12 cellular contexts compared by ENCODE assay signal in genomic region chr9:114207034-114207815, GRCh38. TPM values are rescaled to one million over a fixed set of nuclear protein-coding genes. Genes with fewer than 3 reads are reported as not detected.
A peak's percentile ranks its signal among the peaks of the same experiment; 100 is the strongest.
DNase-seq lines count a peak whose midpoint lies in the region; ATAC-seq, FAIRE-seq and TF ChIP-seq lines count a peak whose summit lies in the region.
"Had no signal": no experiment of that assay in that cellular context is flagged by ENCODE, and none has a peak within 500 bp of the region (broad histone marks: within the 10 kb centered on the region; RNA-seq: fewer than 3 reads in every experiment).

No MANE protein-coding gene starts in this region.

- peak overlapping the region in 1 of 2 donors; percentile 16 for H3K27ac ChIP-seq in liver (ENCODE audit: low read depth in 1 of 2, low read length in 2 of 2)
- H3K27ac ChIP-seq in HepG2 (ENCODE audit: extremely low read length, insufficient read depth, low read length): no peak overlapping the region
- no peak overlapping the region for H3K27ac ChIP-seq in endodermal cell (ENCODE audit: low read depth, low read length)
- H3K27ac ChIP-seq in lower lobe of right lung: no peak overlapping the region
- peak overlapping the region in 1 of 2 donors; percentile 39 for H3K27ac ChIP-seq in aorta (ENCODE audit: low read depth in 1 of 2, low read length in 2 of 2)
- H3K27ac ChIP-seq: ovary had no signal

- H3K9me3 Mint-ChIP-seq in endodermal cell: no peaks in the 10 kb centered on the region

- H3K4me2 ChIP-seq in HepG2 (ENCODE audit: low read depth, low read length): no peak overlapping the region

- POLR2A ChIA-PET in HepG2 (lab: Yijun Ruan, JAX): interaction anchor here (1.3 to 1.4 kb wide), 2 partner anchors 32 to 108 kb away, joined by 3 to 4 read pairs; partner anchors contain the start of gene KIF12

- no TSS peak for BruUV-seq in HepG2 (replicated peaks; lab: Mats Ljungman, UMichigan)

- no peak for TF ChIP-seq RAD21 in liver (IDR thresholded peaks at IDR 0.05)
- no peak for TF ChIP-seq RAD21 in HepG2 (CRISPR knock-in tag; IDR thresholded peaks at IDR 0.05)

- H2AFZ ChIP-seq in HepG2 (ENCODE audit: low read length): no peak overlapping the region

- TF ChIP-seq CTCF in liver (IDR thresholded peaks at IDR 0.05; ENCODE audit: low read depth, low read length, missing input control) (no peak), HepG2 (CRISPR knock-in tag; IDR thresholded peaks at IDR 0.05) (no peak), endodermal cell (conservative IDR thresholded peaks at IDR 0.05) (no peak), lower lobe of right lung (IDR thresholded peaks at IDR 0.05) (no peak), D721Med (IDR thresholded peaks at IDR 0.05; ENCODE audit: insufficient read depth, missing control alignments) (no peak)

- H3K4me3 Mint-ChIP-seq in endodermal cell: no peak overlapping the region

- H3K4me1 Mint-ChIP-seq in endodermal cell: peaks cover 4% of the 10 kb centered on the region

- H4K20me1 ChIP-seq in HepG2 (ENCODE audit: insufficient read depth, low read length): 0 out of 2 replicates have a peak, but pooled peaks cover 4% of the 10 kb centered on the region

- H3K4me3 ChIP-seq in liver (ENCODE audit: low read depth in 1 of 3, low read length in 3 of 3) (no peak overlapping the region), HepG2 (replicated peaks in 1 of 3; ENCODE audit: insufficient read depth in 1 of 3, low read depth in 2 of 3, low read length in 3 of 3) (no peak overlapping the region), endodermal cell (ENCODE audit: low read length) (no peak overlapping the region), lower lobe of right lung (no peak overlapping the region), aorta (ENCODE audit: low read length in 2 of 2) (no peak overlapping the region)
- H3K4me3 ChIP-seq: ovary had no signal

- H3K36me3 ChIP-seq in liver (ENCODE audit: control insufficient read depth in 4 of 4, insufficient read depth in 3 of 4, low read depth in 1 of 4, low read length in 3 of 4) (peaks cover 1 to 33% (median 9%) of the 10 kb centered on the region in 4 donors), HepG2 (replicated peaks in 1 of 2; ENCODE audit: control insufficient read depth in 1 of 2, insufficient read depth in 2 of 2, low read length in 2 of 2) (peaks cover 52 to 97% of the 10 kb centered on the region in 2 experiments), endodermal cell (ENCODE audit: control insufficient read depth, insufficient read depth, low read length) (peaks cover 59% of the 10 kb centered on the region), lower lobe of right lung (no peaks in the 10 kb centered on the region), aorta (ENCODE audit: control insufficient read depth in 1 of 2, insufficient read depth in 2 of 2, low read length in 1 of 2) (no peaks in the 10 kb centered on the region)
- H3K36me3 ChIP-seq: ovary had no signal

- no peak for TF ChIP-seq POLR2A in HepG2 (IDR thresholded peaks at IDR 0.05; ENCODE audit: insufficient read depth in 1 of 2, low read depth in 2 of 2, low read length in 2 of 2)

- peaks cover 30% of the 10 kb centered on the region for H3K36me3 Mint-ChIP-seq in endodermal cell (ENCODE audit: low read depth)

- no peak for DNase-seq in HepG2 (ENCODE audit: low spot score)
- DNase-seq in endodermal cell: peak; percentile 75
- DNase-seq in lower lobe of right lung: peak; percentile 40
- DNase-seq in aorta: peak; percentile 77 to 89
- no peak for DNase-seq in D721Med (ENCODE audit: insufficient read length, low spot score)
- no peak for DNase-seq in stimulated activated CD4-positive, alpha-beta T cell treated with anti-CD3 and anti-CD28 coated beads, Interleukin-2, amount 100 ng/mL, for 48 hours
- no peak for DNase-seq in NCI-H1694 treated with DMSO at 0.1 percent for 48 hours (lab: John Stamatoyannopoulos, UW)
- DNase-seq: activated naive CD4-positive, alpha-beta T cell treated with anti-CD3 and anti-CD28 coated beads, Interleukin-2, amount 50 U/mL, for 16 hours; foreskin melanocyte; NCI-H526 had no signal

- H3K4me1 ChIP-seq in liver (ENCODE audit: control insufficient read depth in 4 of 4, insufficient read depth in 4 of 4, low read length in 3 of 4): peaks cover 0 to 6% (median 2%) of the 10 kb centered on the region in 4 donors
- H3K4me1 ChIP-seq in HepG2 (ENCODE audit: insufficient read depth, low read length): peaks cover 24% of the 10 kb centered on the region
- no peaks in the 10 kb centered on the region for H3K4me1 ChIP-seq in endodermal cell (ENCODE audit: control insufficient read depth, insufficient read depth, low read length)
- H3K4me1 ChIP-seq in lower lobe of right lung: no peaks in the 10 kb centered on the region
- H3K4me1 ChIP-seq in aorta (ENCODE audit: control insufficient read depth in 1 of 2, insufficient read depth in 2 of 2, low read length in 2 of 2): peaks cover 4 to 5% of the 10 kb centered on the region in 2 donors

- FAIRE-seq in HepG2 (lab: Jason Lieb, UNC) (no peak), D721Med (lab: Jason Lieb, UNC) (no peak)

- in situ Hi-C loops in HepG2 (cut with HindIII; ENCODE audit: extremely low pct_ligation_motif_present, low pct_unique_long_range_greater_than_20kb): no loop called here

- no peaks in the 10 kb centered on the region for H3K79me2 ChIP-seq in HepG2 (ENCODE audit: insufficient read depth, low read length)

- H3K27me3 ChIP-seq in liver (ENCODE audit: control insufficient read depth in 4 of 4, insufficient read depth in 4 of 4, low read length in 3 of 4) (no peaks in the 10 kb centered on the region), HepG2 (ENCODE audit: control insufficient read depth in 1 of 2, insufficient read depth in 2 of 2, low read length in 2 of 2) (no peaks in the 10 kb centered on the region), endodermal cell (ENCODE audit: control insufficient read depth, insufficient read depth, low read length, poor library complexity, severe bottlenecking) (no peaks in the 10 kb centered on the region), lower lobe of right lung (ENCODE audit: low read depth) (no peaks in the 10 kb centered on the region), aorta (ENCODE audit: control insufficient read depth in 1 of 2, insufficient read depth in 2 of 2, low read length in 1 of 2) (no peaks in the 10 kb centered on the region)
- H3K27me3 ChIP-seq: ovary had no signal

- CTCF ChIA-PET in HepG2 (lab: Yijun Ruan, JAX; ENCODE audit: low intra/inter-chr PET ratio, low total read pairs): no interaction called here

- ATAC-seq in HepG2: no peak
- ATAC-seq in lower lobe of right lung: peak in 1 of 2 donors; percentile 33
- peak; percentile 69 for ATAC-seq in aorta (ENCODE audit: low FRiP score)

- WGBS in liver: 85% methylated on average over 9 of the region's 9 CpGs
- 97% methylated on average over 7 of the region's 9 CpGs for WGBS in HepG2 (ENCODE audit: low lambda C conversion rate)
- 85 to 93% methylated on average over 2 to 9 of the region's 9 CpGs for WGBS in endodermal cell (ENCODE audit: insufficient coverage in 1 of 2, insufficient read length in 1 of 2), 2 experiments
- WGBS in aorta, 2 donors: 9 to 11% methylated on average over 9 of the region's 9 CpGs

- no peak for TF ChIP-seq EP300 in HepG2 (IDR thresholded peaks at IDR 0.05; ENCODE audit: low read depth in 2 of 2, low read length in 2 of 2)
- TF ChIP-seq EP300 in HepG2 (CRISPR knock-in tag; IDR thresholded peaks at IDR 0.05; ENCODE audit: borderline replicate concordance): no peak

- no peaks in the 10 kb centered on the region for H3K9me3 ChIP-seq in liver (ENCODE audit: control insufficient read depth in 4 of 4, low read length in 3 of 4)
- no peaks in the 10 kb centered on the region for H3K9me3 ChIP-seq in HepG2 (ENCODE audit: low read length)
- H3K9me3 ChIP-seq in endodermal cell (ENCODE audit: control insufficient read depth, low read length): no peaks in the 10 kb centered on the region
- H3K9me3 ChIP-seq in lower lobe of right lung: no peaks in the 10 kb centered on the region
- no peaks in the 10 kb centered on the region for H3K9me3 ChIP-seq in aorta (ENCODE audit: control insufficient read depth, low read length)
- H3K9me3 ChIP-seq: ovary had no signal

- H3K27me3 Mint-ChIP-seq in endodermal cell (ENCODE audit: insufficient read depth): no peaks in the 10 kb centered on the region

- H3K9ac ChIP-seq in liver (ENCODE audit: low read depth in 1 of 2, low read length in 2 of 2): no peak overlapping the region
- H3K9ac ChIP-seq in HepG2 (ENCODE audit: insufficient read depth, low read depth, low read length): no peak overlapping the region
- no peak overlapping the region for H3K9ac ChIP-seq in endodermal cell (ENCODE audit: extremely low read depth, low read length, poor library complexity, severe bottlenecking)

- intact Hi-C loops in HepG2 (cut with micrococcal nuclease; ENCODE audit: unreplicated experiment): no loop called here
- intact Hi-C loops in lower lobe of right lung (cut with DNase I): no loop called here
- intact Hi-C loops in aorta (cut with DNase I): loop anchor here (5.0 kb wide), 2 partner anchors 35 to 45 kb away; no protein-coding TSS in a partner anchor

- H3K27ac Mint-ChIP-seq in endodermal cell: peak overlapping the region; percentile 39

RNA-seq across cellular contexts. Expression of gene COL27A1, which starts 51.9 kb away (rescaled TPM):
- 10 to 100 TPM; 13.3 to 20.4 TPM for total RNA-seq in liver
- polyA plus RNA-seq in liver: 10 to 100 TPM in 1 of 2 donors, 1 to 10 TPM in 1; 7.0 to 10.7 TPM
- total RNA-seq in HepG2 (2016; rRNA removed; fragmentation: Illumina TruSeq; extraction: Trizol): 13.1 and 71.3 TPM in 2 replicates
- 24.4 and 27.4 TPM in 2 replicates for total RNA-seq in HepG2 (2016; cell fraction: cytosol; rRNA removed; fragmentation: Illumina TruSeq; extraction: Trizol; ENCODE audit: low read depth)
- 11.3 and 76.4 TPM in 2 replicates for total RNA-seq in HepG2 (2016; cell fraction: insoluble cytoplasmic fraction; rRNA removed; fragmentation: Illumina TruSeq; extraction: Trizol)
- 17.0 and 18.6 TPM in 2 replicates for total RNA-seq in HepG2 (2016; cell fraction: membrane; rRNA removed; fragmentation: Illumina TruSeq; extraction: Trizol)
- 127 and 145 TPM in 2 replicates for total RNA-seq in HepG2 (2016; cell fraction: nucleus; rRNA removed; fragmentation: Illumina TruSeq; extraction: Trizol)
- 89.1 and 105 TPM in 2 replicates for polyA plus RNA-seq in HepG2 (2011; rRNA removed)
- 8.5 and 16.4 TPM in 2 replicates for polyA plus RNA-seq in HepG2 (2011; cell fraction: cytosol; rRNA removed)
- polyA plus RNA-seq in HepG2 (2011; cell fraction: nucleus; rRNA removed): 1,276 and 1,843 TPM in 2 replicates
- 63.8 and 83.6 TPM in 2 replicates for polyA plus RNA-seq in HepG2 (2012)
- polyA plus RNA-seq in HepG2 (2016; cell fraction: cytosol; fragmentation: Illumina TruSeq; extraction: Trizol; ENCODE audit: low read depth): 2.0 and 2.7 TPM in 2 replicates
- 13.5 and 15.6 TPM in 2 replicates for polyA plus RNA-seq in HepG2 (2016; cell fraction: insoluble cytoplasmic fraction; fragmentation: Illumina TruSeq; extraction: Trizol; ENCODE audit: low read depth)
- 4.3 and 4.5 TPM in 2 replicates for polyA plus RNA-seq in HepG2 (2016; cell fraction: membrane; fragmentation: Illumina TruSeq; extraction: Trizol; ENCODE audit: low read depth)
- polyA plus RNA-seq in HepG2 (2016; cell fraction: nucleus; fragmentation: Illumina TruSeq; extraction: Trizol; ENCODE audit: insufficient read depth, low read depth): 665 and 720 TPM in 2 replicates
- polyA minus RNA-seq in HepG2 (2011; rRNA and poly(A)+ RNA removed; ENCODE audit: low replicate concordance): 11.6 and 59.4 TPM in 2 replicates
- 5.5 and 10.9 TPM in 2 replicates for polyA minus RNA-seq in HepG2 (2011; cell fraction: cytosol; rRNA and poly(A)+ RNA removed)
- 155 and 169 TPM in 2 replicates for polyA minus RNA-seq in HepG2 (2011; cell fraction: nucleus; rRNA and poly(A)+ RNA removed)
- total RNA-seq in endodermal cell: 10 to 100 TPM; 43.8 to 69.5 TPM
- 27.0 TPM for polyA plus RNA-seq in endodermal cell (2013, experiment 1 of 2)
- polyA plus RNA-seq in endodermal cell (2013, experiment 2 of 2): 29.4 TPM
- total RNA-seq in lower lobe of right lung: 13.0 TPM
- total RNA-seq in aorta: 10 to 100 TPM; 36.9 to 54.3 TPM
- polyA plus RNA-seq in aorta: 10 to 100 TPM in 1 of 2 donors, 1 to 10 TPM in 1; 1.9 to 59.4 TPM

Comparison
In these comparisons a context has a peak if more than half of its experiments do, and no peak if none do; other contexts are left out.
1. DNase-seq: peak in endodermal cell (single experiment), lower lobe of right lung (single experiment) and aorta (2 of 2); none in HepG2 (single experiment), D721Med (single experiment), stimulated activated CD4-positive, alpha-beta T cell treated with anti-CD3 and anti-CD28 coated beads, Interleukin-2, amount 100 ng/mL, for 48 hours (0 of 2) and NCI-H1694 treated with DMSO at 0.1 percent for 48 hours (single experiment).
2. intact Hi-C loops: an anchor here in aorta (5.0 kb wide); none called in HepG2 and lower lobe of right lung.